In genomic region chr12:106031736-106032135, GRCh38 we compare ENCODE assay signal across 22 cellular contexts.
"Had no signal": no experiment of that assay in that cellular context is flagged by ENCODE, and none has a peak within 500 bp of the region (broad histone marks: within the 10 kb centered on the region; RNA-seq: fewer than 3 reads in every experiment).

No MANE protein-coding gene starts in this region.

- ATAC-seq: activated CD8-positive, alpha-beta T cell treated with anti-CD3 and anti-CD28 coated beads for 36 hours; activated T-helper 17 cell treated with anti-CD3 and anti-CD28 coated beads, Interleukin-2, amount 50 U/mL, for 72 hours; heart left ventricle; naive thymus-derived CD4-positive, alpha-beta T cell; sciatic nerve had no signal

- H3K9me3 ChIP-seq: gastrocnemius medialis, heart left ventricle, left ventricle myocardium inferior, mucosa of descending colon, psoas muscle, thyroid gland had no signal

- H3K36me3 Mint-ChIP-seq: activated naive CD8-positive, alpha-beta T cell treated with anti-CD3 and anti-CD28 coated beads for 36 hours; naive thymus-derived CD4-positive, alpha-beta T cell had no signal

- H3K4me3 ChIP-seq: coronary artery, gastrocnemius medialis, heart left ventricle, left ventricle myocardium inferior, mucosa of descending colon, neural progenitor cell, psoas muscle, thyroid gland had no signal

- H3K27me3 ChIP-seq: gastrocnemius medialis, heart left ventricle, neural progenitor cell, thyroid gland had no signal

- H3K27ac ChIP-seq: gastrocnemius medialis, heart left ventricle, left ventricle myocardium inferior, neural progenitor cell, psoas muscle, thyroid gland had no signal

- H3K27ac Mint-ChIP-seq: activated CD4-positive, alpha-beta T cell treated with anti-CD3 and anti-CD28 coated beads, Interleukin-2, amount 10 ng/mL, durations not matched to agents 24 days and 14 days; activated CD8-positive, alpha-beta T cell treated with anti-CD3 and anti-CD28 coated beads for 36 hours; activated naive CD8-positive, alpha-beta T cell treated with anti-CD3 and anti-CD28 coated beads for 36 hours; activated T-helper 17 cell treated with anti-CD3 and anti-CD28 coated beads, Interleukin-2, amount 50 U/mL, for 72 hours; naive thymus-derived CD4-positive, alpha-beta T cell; neural progenitor cell had no signal

- H3K4me1 ChIP-seq: gastrocnemius medialis, neural progenitor cell, psoas muscle, thyroid gland had no signal

- H3K36me3 ChIP-seq: gastrocnemius medialis, heart left ventricle, left ventricle myocardium inferior, neural progenitor cell, thyroid gland had no signal

- DNase-seq: activated CD4-positive, alpha-beta T cell treated with anti-CD3 and anti-CD28 coated beads, Interleukin-2, amount 10 ng/mL, durations not matched to agents 24 days and 14 days; activated CD8-positive, alpha-beta T cell treated with anti-CD3 and anti-CD28 coated beads for 36 hours; activated naive CD4-positive, alpha-beta T cell; activated naive CD8-positive, alpha-beta T cell treated with anti-CD3 and anti-CD28 coated beads for 36 hours; activated T-cell treated with anti-CD3 and anti-CD28 coated beads, Interleukin-2, amount 50 U/mL, for 1 hour; amniotic stem cell; erythroblast; gastrocnemius medialis; heart left ventricle; left ventricle myocardium inferior; naive thymus-derived CD4-positive, alpha-beta T cell; psoas muscle; stimulated activated CD8-positive, alpha-beta memory T cell treated with anti-CD3 and anti-CD28 coated beads, Interleukin-4, amount 100 ng/mL, for 48 hours; stimulated activated naive CD4-positive, alpha-beta T cell; T1000; thyroid gland had no signal

- H3K4me1 Mint-ChIP-seq: activated naive CD8-positive, alpha-beta T cell treated with anti-CD3 and anti-CD28 coated beads for 36 hours; activated T-helper 17 cell treated with anti-CD3 and anti-CD28 coated beads, Interleukin-2, amount 50 U/mL, for 72 hours; central memory CD8-positive, alpha-beta T cell had no signal

- H3K4me2 ChIP-seq: neural progenitor cell had no signal

- H2AFZ ChIP-seq: neural progenitor cell had no signal

- H3K9me3 Mint-ChIP-seq: activated CD4-positive, alpha-beta T cell treated with anti-CD3 and anti-CD28 coated beads, Interleukin-2, amount 10 ng/mL, durations not matched to agents 24 days and 14 days; activated CD8-positive, alpha-beta T cell treated with anti-CD3 and anti-CD28 coated beads for 36 hours; activated naive CD8-positive, alpha-beta T cell treated with anti-CD3 and anti-CD28 coated beads for 36 hours; activated T-helper 17 cell treated with anti-CD3 and anti-CD28 coated beads, Interleukin-2, amount 50 U/mL, for 72 hours; central memory CD8-positive, alpha-beta T cell; neural progenitor cell had no signal

- H3K9ac ChIP-seq: neural progenitor cell had no signal

- H3K4me3 Mint-ChIP-seq: activated CD4-positive, alpha-beta T cell treated with anti-CD3 and anti-CD28 coated beads, Interleukin-2, amount 10 ng/mL, durations not matched to agents 24 days and 14 days; activated CD8-positive, alpha-beta T cell treated with anti-CD3 and anti-CD28 coated beads for 36 hours; activated naive CD8-positive, alpha-beta T cell treated with anti-CD3 and anti-CD28 coated beads for 36 hours; activated T-helper 17 cell treated with anti-CD3 and anti-CD28 coated beads, Interleukin-2, amount 50 U/mL, for 72 hours; central memory CD8-positive, alpha-beta T cell; naive thymus-derived CD4-positive, alpha-beta T cell; neural progenitor cell had no signal
